In genomic region chrX:101617211-101618191, GRCh38 we compare ENCODE assay signal across 7 cellular contexts. TPM values are rescaled to one million over a fixed set of nuclear protein-coding genes. Genes with fewer than 3 reads are reported as not detected.
DNase-seq lines count a peak whose midpoint lies in the region; ATAC-seq and TF ChIP-seq lines count a peak whose summit lies in the region.

TSS of gene ARMCX6 (minus strand) at chrX:101618000. CDS start at chrX:101616620, 1,380 bp downstream.

- 46% methylated on average over 17 of the region's 39 CpGs for WGBS in mammary epithelial cell (ENCODE audit: low coverage, missing lambda C conversion rate)
- WGBS in spleen, 5 donors = 0 to 51% (median 6%) methylated on average over 21 to 39 of the region's 39 CpGs

- H3K4me1 Mint-ChIP-seq in immature natural killer cell = peaks cover 15 to 24% of the 10 kb centered on the region in 2 donors

- intact Hi-C loops in mammary epithelial cell (cut with micrococcal nuclease) (loop anchor here (5.0 kb wide), 3 partner anchors 140 to 200 kb away; no protein-coding TSS in a partner anchor), spleen (cut with DNase I; ENCODE audit: low total_unique reads) (no loop called here)

- peak within 1 kb of the TSS; percentile 93 to 96 (median 94) for H3K4me3 Mint-ChIP-seq in immature natural killer cell

- H3K4me3 ChIP-seq in mammary epithelial cell (replicated peaks in 1 of 3; ENCODE audit: insufficient read depth in 1 of 3, low read depth in 2 of 3, low read length in 3 of 3) (peak within 1 kb of the TSS; percentile 40 to 65 (median 62)), spleen (peak within 1 kb of the TSS; percentile 44 to 77 (median 58))

- no peaks in the 10 kb centered on the region for H3K79me2 ChIP-seq in mammary epithelial cell (ENCODE audit: insufficient read depth, low read length)

- CTCF ChIA-PET in mammary epithelial cell (lab: Charles Lee; ENCODE audit: low non-redundant PET) = interaction anchor here (0.5 kb wide), 1 partner anchor 142 kb away, joined by 4 read pairs; no protein-coding TSS in a partner anchor

- H4K20me1 ChIP-seq in mammary epithelial cell (ENCODE audit: insufficient read depth, low read length) = no peaks in the 10 kb centered on the region

- ATAC-seq in GM18508 (IDR thresholded peaks at IDR 0.05; ENCODE audit: insufficient read depth, unreplicated experiment) (peak; percentile 93), HG02938 (IDR thresholded peaks at IDR 0.05; ENCODE audit: unreplicated experiment) (peak; percentile 95)

- H3K27me3 ChIP-seq in mammary epithelial cell (ENCODE audit: insufficient read depth, low read length) (no peaks in the 10 kb centered on the region), spleen (replicated peaks in 1 of 7) (no peaks in the 10 kb centered on the region)

- peak; percentile 16 to 46 for TF ChIP-seq CTCF in mammary epithelial cell (conservative IDR thresholded peaks at IDR 0.05 in 1 of 2, IDR thresholded peaks at IDR 0.05 in 1 of 2; ENCODE audit: extremely low read depth in 1 of 2, insufficient read depth in 1 of 2, low read depth in 1 of 2, low read length in 2 of 2)
- peak in 8 of 11 experiments; percentile 6 to 64 (median 44) for TF ChIP-seq CTCF in spleen (IDR thresholded peaks at IDR 0.05 in 8 of 11, conservative IDR thresholded peaks at IDR 0.05 in 3 of 11)

- dilution Hi-C loops in mammary epithelial cell (cut with HindIII; ENCODE audit: low sequenced_read_pairs) = no loop called here

- peak within 1 kb of the TSS; percentile 49 for H3K27ac ChIP-seq in mammary epithelial cell (ENCODE audit: insufficient read depth, low read depth, low read length)
- H3K27ac ChIP-seq in spleen = peak within 1 kb of the TSS; percentile 54 to 89 (median 84)

- H3K9ac ChIP-seq in mammary epithelial cell (ENCODE audit: insufficient read depth, low read length) = peak within 1 kb of the TSS; percentile 54

- TF ChIP-seq POLR2A in spleen (IDR thresholded peaks at IDR 0.05) = no peak

- peaks cover 0 to 6% (median 2%) of the 10 kb centered on the region in 3 donors for H3K27me3 Mint-ChIP-seq in immature natural killer cell (ENCODE audit: low read depth in 3 of 3)

- H3K9me3 Mint-ChIP-seq in immature natural killer cell = no peaks in the 10 kb centered on the region

- H3K4me2 ChIP-seq in mammary epithelial cell (ENCODE audit: insufficient read depth, low read depth, low read length) = peak within 1 kb of the TSS; percentile 76

- no peaks in the 10 kb centered on the region for H3K4me1 ChIP-seq in mammary epithelial cell (ENCODE audit: insufficient read depth, low read length)
- peaks cover 0 to 24% (median 4%) of the 10 kb centered on the region in 6 donors for H3K4me1 ChIP-seq in spleen

- DNase-seq in NCI-H187 (lab: John Stamatoyannopoulos, UW) = peak; percentile 7 to 63
- DNase-seq in UCSD-AML1 (lab: John Stamatoyannopoulos, UW; ENCODE audit: unreplicated experiment) = peak; percentile 67
- peak; percentile 46 for DNase-seq in mammary epithelial cell
- DNase-seq in immature natural killer cell = peak; percentile 70 to 77 (median 76)
- DNase-seq in spleen = peak; percentile 93

- in situ Hi-C loops in mammary epithelial cell (cut with MboI; ENCODE audit: low sequenced_read_pairs in 2 of 2) = no loop called here

- peak within 1 kb of the TSS; percentile 86 for H2AFZ ChIP-seq in mammary epithelial cell (ENCODE audit: low read depth, low read length)

- BruUV-seq in mammary epithelial cell (replicated peaks; lab: Mats Ljungman, UMichigan) = TSS peak; percentile 37

- peak within 1 kb of the TSS; percentile 84 to 96 (median 93) for H3K27ac Mint-ChIP-seq in immature natural killer cell

- H3K9me3 ChIP-seq in mammary epithelial cell (replicated peaks; ENCODE audit: insufficient read depth, low read length) (no peaks in the 10 kb centered on the region), spleen (no peaks in the 10 kb centered on the region)

- H3K36me3 ChIP-seq in mammary epithelial cell (ENCODE audit: insufficient read depth, low read length) (no peaks in the 10 kb centered on the region), spleen (no peaks in the 10 kb centered on the region)

- no peaks in the 10 kb centered on the region for H3K36me3 Mint-ChIP-seq in immature natural killer cell

RNA-seq across cellular contexts. Expression of gene ARMCX6, which starts in this region (rescaled TPM):
- total RNA-seq in mammary epithelial cell (10 to 100 TPM; 29.5 to 36.1 TPM), spleen (10 to 100 TPM; 31.0 to 62.4 (median 44.7) TPM)
- polyA plus RNA-seq in mammary epithelial cell (26.2 TPM), immature natural killer cell (10 to 100 TPM; 38.0 to 58.2 (median 38.5) TPM), spleen (10 to 100 TPM; 34.2 to 42.0 (median 38.5) TPM)
- polyA minus RNA-seq in mammary epithelial cell = 1.6 TPM

Comparison
In these comparisons a context has a peak if more than half of its experiments do, and no peak if none do; other contexts are left out.
1. Peak in every context shown above with its lines: DNase-seq, ATAC-seq, H3K4me3 ChIP-seq and H3K27ac ChIP-seq.
2. DNase-seq: peak in every context shown above with its lines; median percentile 93 in spleen; 76 in immature natural killer cell; 67 in UCSD-AML1; 46 in mammary epithelial cell; 35 in NCI-H187.